1 cellular context compared by ENCODE assay signal in genomic region chr1:150127868-150128267, GRCh38.
TF ChIP-seq lines count a peak whose summit lies in the region.

No MANE protein-coding gene starts in this region.

TF ChIP-seq in K562, 482 proteins besides CTCF, POLR2A, EP300 and RAD21:
- 0 out of 2 replicates have a peak, but pooled peaks have one; percentile 12 for TF ChIP-seq ATF3 (IDR thresholded peaks at IDR 0.05)
- no peak for TF ChIP-seq ATF3 (CRISPR knock-in tag; conservative IDR thresholded peaks at IDR 0.05)
- TF ChIP-seq SMARCA4 (IDR thresholded peaks at IDR 0.05), result no peak
